In the genomic region with DNA sequence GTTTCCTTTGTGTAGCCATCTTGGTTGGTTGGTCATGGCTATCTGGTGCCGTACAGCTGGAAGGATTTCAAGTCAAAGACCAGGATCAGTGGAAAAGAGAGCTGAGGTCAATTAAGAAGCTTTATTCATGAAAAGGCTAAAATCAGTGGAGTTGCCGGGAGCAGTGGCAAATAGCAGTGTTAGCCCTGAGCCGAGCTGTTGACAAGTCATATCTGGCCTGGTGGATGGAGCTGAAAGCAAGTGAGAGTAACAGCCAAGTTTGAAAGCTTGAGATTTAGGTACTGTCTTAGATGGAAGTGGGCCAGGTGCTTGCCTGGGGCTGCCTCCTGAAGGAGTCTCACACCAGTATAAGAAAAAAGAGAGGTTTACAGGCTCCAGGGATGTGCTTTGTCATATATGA, we compare ENCODE assay signal across 21 cellular contexts. TPM values are rescaled to one million over a fixed set of nuclear protein-coding genes. Genes with fewer than 3 reads are reported as not detected.
DNase-seq lines count a peak whose midpoint lies in the region; ATAC-seq and TF ChIP-seq lines count a peak whose summit lies in the region.
"Had no signal": no experiment of that assay in that cellular context is flagged by ENCODE, and none has a peak within 500 bp of the region (broad histone marks: within the 10 kb centered on the region; RNA-seq: fewer than 3 reads in every experiment).

No MANE protein-coding gene starts in this region.

- intact Hi-C loops in activated naive CD4-positive, alpha-beta T cell treated with anti-CD3 and anti-CD28 coated beads for 36 hours (cut with micrococcal nuclease) = loop anchor here (1.0 kb wide), 1 partner anchor 9 kb away; no protein-coding TSS in a partner anchor
- intact Hi-C loops in IMR-90 (cut with micrococcal nuclease) (no loop called here), right lobe of liver (cut with DNase I) (no loop called here)
- intact Hi-C loops in activated T-helper 2 cell treated with anti-CD3 and anti-CD28 coated beads, Interferon-gamma antibody, Interleukin-2, Interleukin-4, amounts not matched to agents 10 μg/mL and 5 μg/mL and 100 μg/mL, durations not matched to agents 14 hours and 24 hours and 36 hours (cut with micrococcal nuclease) = no loop called here

- no TSS peak for BruUV-seq in IMR-90 (replicated peaks; lab: Mats Ljungman, UMichigan)

- TF ChIP-seq RAD21 in IMR-90 (IDR thresholded peaks at IDR 0.05; ENCODE audit: low read length) = no peak

- no peak for ATAC-seq in IMR-90 (ENCODE audit: low read depth)
- no peak for ATAC-seq in right lobe of liver
- ATAC-seq: gastroesophageal sphincter; HCT116; K562; sciatic nerve; stimulated activated naive CD8-positive, alpha-beta T cell treated with anti-CD3 and anti-CD28 coated beads, Interleukin-15, Interleukin-2, amounts not matched to agents 100 U/mL and 50 U/mL, for 24 hours; upper lobe of right lung had no signal

- no peak overlapping the region for H4K91ac ChIP-seq in IMR-90 (ENCODE audit: insufficient read depth, low read depth, low read length)

- peaks cover 10% of the 10 kb centered on the region for H3K27me3 ChIP-seq in IMR-90 (ENCODE audit: control insufficient read depth, insufficient read depth, low read length)
- no peaks in the 10 kb centered on the region for H3K27me3 ChIP-seq in parathyroid adenoma (ENCODE audit: control insufficient read depth, insufficient read depth, low read length)
- no peaks in the 10 kb centered on the region for H3K27me3 ChIP-seq in right lobe of liver
- H3K27me3 ChIP-seq: gastroesophageal sphincter, upper lobe of right lung had no signal

- H3K18ac ChIP-seq in IMR-90 (ENCODE audit: low read depth, low read length) = no peak overlapping the region

- no peak overlapping the region for H2BK20ac ChIP-seq in IMR-90 (ENCODE audit: low read depth, low read length)

- peak overlapping the region; percentile 30 for H3K4me3 Mint-ChIP-seq in activated naive CD4-positive, alpha-beta T cell treated with anti-CD3 and anti-CD28 coated beads for 36 hours
- H3K4me3 Mint-ChIP-seq in activated T-helper 2 cell treated with anti-CD3 and anti-CD28 coated beads, Interferon-gamma antibody, Interleukin-2, Interleukin-4, amounts not matched to agents 10 μg/mL and 5 μg/mL and 100 μg/mL, durations not matched to agents 14 hours and 24 hours and 36 hours (ENCODE audit: low read depth) = no peak overlapping the region

- H3K23ac ChIP-seq in IMR-90 (ENCODE audit: low read depth, low read length) = no peak overlapping the region

- H3K79me1 ChIP-seq in IMR-90 (ENCODE audit: low read depth in 1 of 2, low read length in 2 of 2) = no peaks in the 10 kb centered on the region

- no peak overlapping the region for H2BK15ac ChIP-seq in IMR-90 (ENCODE audit: low read depth, low read length)

- no peak overlapping the region for H4K5ac ChIP-seq in IMR-90 (ENCODE audit: low read depth, low read length)

- in situ Hi-C loops in IMR-90 (cut with MboI; ENCODE audit: low sequenced_read_pairs) = no loop called here

- H3K36me3 ChIP-seq in IMR-90 (ENCODE audit: control insufficient read depth, insufficient read depth, low read length) (no peaks in the 10 kb centered on the region), parathyroid adenoma (ENCODE audit: control insufficient read depth, insufficient read depth, low read length) (no peaks in the 10 kb centered on the region), right lobe of liver (no peaks in the 10 kb centered on the region)
- H3K36me3 ChIP-seq: gastroesophageal sphincter, upper lobe of right lung had no signal

- TF ChIP-seq CTCF in IMR-90 (conservative IDR thresholded peaks at IDR 0.05; ENCODE audit: low read depth, low read length) (no peak), parathyroid adenoma (IDR thresholded peaks at IDR 0.05) (no peak), right lobe of liver (IDR thresholded peaks at IDR 0.05) (no peak)

- H3K27ac ChIP-seq in IMR-90 (ENCODE audit: insufficient read depth, low read length) (no peak overlapping the region), parathyroid adenoma (no peak overlapping the region), right lobe of liver (no peak overlapping the region)
- H3K27ac ChIP-seq: gastroesophageal sphincter, upper lobe of right lung had no signal

- H3K4me3 ChIP-seq in IMR-90 (ENCODE audit: insufficient read depth, low read depth, low read length) (no peak overlapping the region), parathyroid adenoma (ENCODE audit: low read depth, low read length) (no peak overlapping the region), right lobe of liver (no peak overlapping the region)
- H3K4me3 ChIP-seq: gastroesophageal sphincter, K562, upper lobe of right lung had no signal

- no peak overlapping the region for H2AK9ac ChIP-seq in IMR-90 (replicated peaks; ENCODE audit: low read depth, low read length, poor library complexity)

- TF ChIP-seq POLR2A in IMR-90 (IDR thresholded peaks at IDR 0.05; ENCODE audit: low read depth, low read length) (no peak), right lobe of liver (IDR thresholded peaks at IDR 0.05) (no peak)

- H3K9ac ChIP-seq in IMR-90 (ENCODE audit: low read depth, low read length) = no peak overlapping the region
- H3K9ac ChIP-seq in parathyroid adenoma = no peak overlapping the region

- H3K9me3 Mint-ChIP-seq in activated naive CD4-positive, alpha-beta T cell treated with anti-CD3 and anti-CD28 coated beads for 36 hours = no peaks in the 10 kb centered on the region
- no peaks in the 10 kb centered on the region for H3K9me3 Mint-ChIP-seq in activated T-helper 2 cell treated with anti-CD3 and anti-CD28 coated beads, Interferon-gamma antibody, Interleukin-2, Interleukin-4, amounts not matched to agents 10 μg/mL and 5 μg/mL and 100 μg/mL, durations not matched to agents 14 hours and 24 hours and 36 hours

- CTCF ChIA-PET in activated naive CD4-positive, alpha-beta T cell treated with anti-CD3 and anti-CD28 coated beads for 36 hours (lab: Charles Lee) = interaction anchor here (0.8 to 1.4 kb wide), 3 partner anchors 10 to 123 kb away, joined by 3 to 5 read pairs (median 5); no protein-coding TSS in a partner anchor
- CTCF ChIA-PET in IMR-90 (lab: Yijun Ruan, JAX) = no interaction called here

- H3K14ac ChIP-seq in IMR-90 (replicated peaks; ENCODE audit: low read depth, low read length) = 0 out of 2 replicates have a peak overlapping the region, but pooled peaks have one; percentile 8

- H3K36me3 Mint-ChIP-seq in activated naive CD4-positive, alpha-beta T cell treated with anti-CD3 and anti-CD28 coated beads for 36 hours (ENCODE audit: low read depth) = peaks cover 78% of the 10 kb centered on the region
- peaks cover 85% of the 10 kb centered on the region for H3K36me3 Mint-ChIP-seq in activated T-helper 2 cell treated with anti-CD3 and anti-CD28 coated beads, Interferon-gamma antibody, Interleukin-2, Interleukin-4, amounts not matched to agents 10 μg/mL and 5 μg/mL and 100 μg/mL, durations not matched to agents 14 hours and 24 hours and 36 hours (ENCODE audit: low read depth)

- H4K20me1 ChIP-seq in IMR-90 (ENCODE audit: insufficient read depth, low read length) = no peaks in the 10 kb centered on the region

- H3K56ac ChIP-seq in IMR-90 (ENCODE audit: extremely low read depth, insufficient read depth, low read length) = no peak overlapping the region

- H3K4me1 ChIP-seq in IMR-90 (ENCODE audit: control insufficient read depth, insufficient read depth, low read length) (peaks cover 2% of the 10 kb centered on the region), parathyroid adenoma (peaks cover 15% of the 10 kb centered on the region), right lobe of liver (peaks cover 0 to 20% (median 6%) of the 10 kb centered on the region in 4 donors)
- H3K4me1 ChIP-seq: gastroesophageal sphincter had no signal

- POLR2A ChIA-PET in IMR-90 (lab: Charles Lee; ENCODE audit: unreplicated experiment) = no interaction called here

- peaks cover 86% of the 10 kb centered on the region for H3K4me1 Mint-ChIP-seq in activated naive CD4-positive, alpha-beta T cell treated with anti-CD3 and anti-CD28 coated beads for 36 hours (ENCODE audit: low read depth)
- peaks cover 62% of the 10 kb centered on the region for H3K4me1 Mint-ChIP-seq in activated T-helper 2 cell treated with anti-CD3 and anti-CD28 coated beads, Interferon-gamma antibody, Interleukin-2, Interleukin-4, amounts not matched to agents 10 μg/mL and 5 μg/mL and 100 μg/mL, durations not matched to agents 14 hours and 24 hours and 36 hours (ENCODE audit: low read depth)

- H3K27me3 Mint-ChIP-seq in activated naive CD4-positive, alpha-beta T cell treated with anti-CD3 and anti-CD28 coated beads for 36 hours (ENCODE audit: low read depth) = no peaks in the 10 kb centered on the region
- H3K27me3 Mint-ChIP-seq in activated T-helper 2 cell treated with anti-CD3 and anti-CD28 coated beads, Interferon-gamma antibody, Interleukin-2, Interleukin-4, amounts not matched to agents 10 μg/mL and 5 μg/mL and 100 μg/mL, durations not matched to agents 14 hours and 24 hours and 36 hours (ENCODE audit: low read depth) = no peaks in the 10 kb centered on the region

- peak overlapping the region; percentile 38 for H3K27ac Mint-ChIP-seq in activated naive CD4-positive, alpha-beta T cell treated with anti-CD3 and anti-CD28 coated beads for 36 hours
- peak overlapping the region; percentile 4 for H3K27ac Mint-ChIP-seq in activated T-helper 2 cell treated with anti-CD3 and anti-CD28 coated beads, Interferon-gamma antibody, Interleukin-2, Interleukin-4, amounts not matched to agents 10 μg/mL and 5 μg/mL and 100 μg/mL, durations not matched to agents 14 hours and 24 hours and 36 hours

- H2AK5ac ChIP-seq in IMR-90 (ENCODE audit: low read depth, low read length) = no peak overlapping the region

- no peak overlapping the region for H3K4ac ChIP-seq in IMR-90 (ENCODE audit: low read depth, low read length)

- H3K4me2 ChIP-seq in IMR-90 (ENCODE audit: low read depth, low read length) (no peak overlapping the region), parathyroid adenoma (ENCODE audit: low read length) (no peak overlapping the region)

- peaks cover 3% of the 10 kb centered on the region for H3K9me1 ChIP-seq in IMR-90 (ENCODE audit: insufficient read depth, low read length)

- peaks cover 25% of the 10 kb centered on the region for H3K79me2 ChIP-seq in parathyroid adenoma

- H2BK120ac ChIP-seq in IMR-90 (ENCODE audit: low read depth, low read length) = no peak overlapping the region

- peak; percentile 26 for DNase-seq in activated naive CD4-positive, alpha-beta T cell treated with anti-CD3 and anti-CD28 coated beads for 36 hours
- no peak for DNase-seq in activated naive CD4-positive, alpha-beta T cell (lab: John Stamatoyannopoulos, UW)
- DNase-seq in IMR-90 (no peak), HUDEP-2 (lab: John Stamatoyannopoulos, UW; ENCODE audit: unreplicated experiment in 76 of 76) (no peak), right lobe of liver (no peak), COR-L47 (lab: John Stamatoyannopoulos, UW) (no peak)
- DNase-seq in activated T-helper 2 cell treated with anti-CD3 and anti-CD28 coated beads, Interferon-gamma antibody, Interleukin-2, Interleukin-4, amounts not matched to agents 10 μg/mL and 5 μg/mL and 100 μg/mL, durations not matched to agents 14 hours and 24 hours and 36 hours (ENCODE audit: low spot score) = no peak
- DNase-seq: Caco-2; erythroblast; left cardiac atrium; NCI-H2029; nucleus accumbens; Right ventricle myocardium superior; stimulated activated naive CD8-positive, alpha-beta T cell treated with anti-CD3 and anti-CD28 coated beads, Interleukin-15, Interleukin-2, amounts not matched to agents 100 U/mL and 50 U/mL, for 24 hours; upper lobe of right lung had no signal

- dilution Hi-C loops in IMR-90 (cut with HindIII; ENCODE audit: low sequenced_read_pairs, unreplicated experiment) = no loop called here

- no peak overlapping the region for H2BK5ac ChIP-seq in IMR-90 (ENCODE audit: low read depth, low read length, poor library complexity, severe bottlenecking)

- peak overlapping the region; percentile 25 for H2AFZ ChIP-seq in IMR-90 (replicated peaks; ENCODE audit: low read length, poor library complexity)
- H2AFZ ChIP-seq in parathyroid adenoma = peak overlapping the region; percentile 9

- 73% methylated on average over 3 of the region's 3 CpGs; no CpG with 5 or more reads in 1 of the 2 experiments for WGBS in IMR-90 (ENCODE audit: extremely low coverage in 2 of 2, insufficient read length in 1 of 2), 2 experiments
- 92% methylated on average over 1 of the region's 3 CpGs for WGBS in right lobe of liver (ENCODE audit: insufficient coverage, low coverage, low lambda C conversion rate, missing lambda C conversion rate)

- no peak overlapping the region for H4K8ac ChIP-seq in IMR-90 (ENCODE audit: low read depth in 2 of 2, low read length in 2 of 2)

- H3K9me3 ChIP-seq in IMR-90 (ENCODE audit: control insufficient read depth, insufficient read depth, low read length) (no peaks in the 10 kb centered on the region), parathyroid adenoma (ENCODE audit: control insufficient read depth, low read length) (no peaks in the 10 kb centered on the region), right lobe of liver (no peaks in the 10 kb centered on the region)
- H3K9me3 ChIP-seq: Caco-2, gastroesophageal sphincter, upper lobe of right lung had no signal

RNA-seq across cellular contexts. Expression of a gene that starts 9.0 kb away (rescaled TPM):
- total RNA-seq in activated naive CD4-positive, alpha-beta T cell treated with anti-CD3 and anti-CD28 coated beads for 36 hours = 100 to 1,000 TPM; 178 to 179 TPM
- total RNA-seq in IMR-90 (2012; rRNA removed) (not detected in 2 replicates), right lobe of liver (10 to 100 TPM in 2 of 6 experiments, 1 to 10 TPM in 1, under 1 TPM in 3; 0.24 to 10.4 (median 0.87) TPM)
- not detected in 2 replicates for polyA plus RNA-seq in IMR-90 (2012; rRNA removed)
- not detected in 2 replicates for polyA plus RNA-seq in IMR-90 (2012; cell fraction: cytosol; rRNA removed)
- polyA plus RNA-seq in IMR-90 (2012; cell fraction: nucleus; rRNA removed; ENCODE audit: low replicate concordance) = not detected in 2 replicates
- total RNA-seq in activated T-helper 2 cell treated with anti-CD3 and anti-CD28 coated beads, Interferon-gamma antibody, Interleukin-2, Interleukin-4, amounts not matched to agents 10 μg/mL and 5 μg/mL and 100 μg/mL, durations not matched to agents 14 hours and 24 hours and 36 hours = 152 and 154 TPM in 2 replicates
- total RNA-seq: NCI-H460 had no signal

RNA-seq across cellular contexts. Expression of a gene that starts 47.2 kb away (rescaled TPM):
- 10 to 100 TPM in 1 of 2 experiments, 1 to 10 TPM in 1; 5.8 to 10.4 TPM for total RNA-seq in activated naive CD4-positive, alpha-beta T cell treated with anti-CD3 and anti-CD28 coated beads for 36 hours
- 1.1 and 1.4 TPM in 2 replicates for total RNA-seq in IMR-90 (2012; rRNA removed)
- 0.94 and 1.0 TPM in 2 replicates for polyA plus RNA-seq in IMR-90 (2012; rRNA removed)
- polyA plus RNA-seq in IMR-90 (2012; cell fraction: cytosol; rRNA removed) = 0.60 and 1.1 TPM in 2 replicates
- polyA plus RNA-seq in IMR-90 (2012; cell fraction: nucleus; rRNA removed; ENCODE audit: low replicate concordance) = 0.85 and 2.4 TPM in 2 replicates
- 3.2 and 5.9 TPM in 2 replicates for total RNA-seq in activated T-helper 2 cell treated with anti-CD3 and anti-CD28 coated beads, Interferon-gamma antibody, Interleukin-2, Interleukin-4, amounts not matched to agents 10 μg/mL and 5 μg/mL and 100 μg/mL, durations not matched to agents 14 hours and 24 hours and 36 hours
- 10 to 100 TPM; 17.0 to 42.8 (median 27.8) TPM for total RNA-seq in right lobe of liver
- polyA plus RNA-seq: K562 had no signal

Comparison
In these comparisons a context has a peak if more than half of its experiments do, and no peak if none do; other contexts are left out.
1. RNA of a gene that starts 9.0 kb away (total RNA-seq): 178 to 179 TPM in activated naive CD4-positive, alpha-beta T cell treated with anti-CD3 and anti-CD28 coated beads for 36 hours and 152 to 154 TPM in activated T-helper 2 cell treated with anti-CD3 and anti-CD28 coated beads, Interferon-gamma antibody, Interleukin-2, Interleukin-4, amounts not matched to agents 10 μg/mL and 5 μg/mL and 100 μg/mL, durations not matched to agents 14 hours and 24 hours and 36 hours; 0.24 to 10.4 TPM in right lobe of liver and not detected in IMR-90; every median in the first group is over 10 times any median in the second.